ENCODE assay signal across 15 cellular contexts in the genomic region with DNA sequence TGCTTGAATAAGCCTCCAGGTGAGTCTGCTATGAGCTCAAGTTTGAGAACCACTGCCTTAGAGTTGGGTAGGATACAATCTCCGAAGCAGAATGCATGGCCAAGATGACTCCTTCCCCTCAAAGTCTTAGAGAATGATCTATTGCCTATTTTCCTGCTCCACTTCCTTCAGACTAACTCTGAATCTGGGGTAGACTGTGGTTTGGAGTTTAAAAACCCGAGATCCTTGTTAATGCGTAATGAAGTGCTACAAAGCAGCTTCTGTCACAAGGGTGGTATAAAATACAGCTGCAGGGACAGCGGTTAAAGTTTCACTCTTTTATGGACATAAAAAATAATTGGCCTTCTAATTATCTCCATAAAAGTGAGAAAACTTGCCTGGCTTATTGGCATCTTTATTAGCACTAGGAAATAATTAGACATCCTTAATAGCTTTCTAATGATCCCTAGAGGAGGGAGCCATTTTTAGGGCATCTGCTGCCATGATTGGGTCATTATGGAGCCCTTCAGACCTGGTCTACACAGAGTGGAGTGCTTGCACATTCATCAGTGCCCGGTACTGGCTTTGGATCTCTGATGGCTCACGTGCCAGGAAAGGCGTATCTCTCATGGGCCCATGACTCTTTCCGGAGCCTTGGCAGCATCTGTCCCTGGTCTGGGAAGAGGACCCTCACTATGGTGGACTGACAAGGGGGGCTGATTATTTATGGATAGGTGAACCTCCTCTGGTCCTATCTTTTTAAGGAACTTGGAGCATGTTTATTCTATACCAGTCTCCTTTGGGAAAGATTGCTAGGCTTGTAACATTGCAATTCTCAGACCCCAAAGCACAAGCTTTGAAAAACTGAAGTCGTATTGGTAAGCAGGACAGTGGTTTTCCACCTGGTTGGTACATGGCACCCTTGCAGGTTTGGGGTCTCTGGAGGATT. TPM values are rescaled to one million over a fixed set of nuclear protein-coding genes. Genes with fewer than 3 reads are reported as not detected.
DNase-seq lines count a peak whose midpoint lies in the region; ATAC-seq, FAIRE-seq and TF ChIP-seq lines count a peak whose summit lies in the region.
"Had no signal": no experiment of that assay in that cellular context is flagged by ENCODE, and none has a peak within 500 bp of the region (broad histone marks: within the 10 kb centered on the region; RNA-seq: fewer than 3 reads in every experiment).

No MANE protein-coding gene starts in this region.

- POLR2A ChIA-PET in A549 (lab: Yijun Ruan, JAX) = no interaction called here

- no peaks in the 10 kb centered on the region for H3K4me1 ChIP-seq in A549
- H3K4me1 ChIP-seq: BE2C had no signal

- no peak for FAIRE-seq in A549 (lab: Jason Lieb, UNC)

- H3K4me3 ChIP-seq in A549 = no peak overlapping the region
- H3K4me3 ChIP-seq: SK-N-MC had no signal

- peaks cover 6% of the 10 kb centered on the region for H3K4me1 Mint-ChIP-seq in type B pancreatic cell (ENCODE audit: unreplicated experiment)

- no peak overlapping the region for H3K27ac ChIP-seq in A549
- H3K27ac ChIP-seq: 22Rv1, SK-N-MC had no signal

- no peak for TF ChIP-seq EP300 in A549 (IDR thresholded peaks at IDR 0.05)

- no peak for TF ChIP-seq RAD21 in A549 (conservative IDR thresholded peaks at IDR 0.05 in 1 of 2, IDR thresholded peaks at IDR 0.05 in 1 of 2)

- H3K9me3 Mint-ChIP-seq in type B pancreatic cell = no peaks in the 10 kb centered on the region
- H3K9me3 Mint-ChIP-seq: CD4-positive, CD25-positive, alpha-beta regulatory T cell; T-cell had no signal

- TF ChIP-seq POLR2A in A549 (IDR thresholded peaks at IDR 0.05; ENCODE audit: low read length) = no peak

- peak; percentile 40 to 63; a peak in 5 of 6 replicates for ATAC-seq in A549

- peak; percentile 10 for DNase-seq in NCI-H1092 treated with DMSO at 0.1 percent for 48 hours (lab: John Stamatoyannopoulos, UW)
- no peak for DNase-seq in NCI-H1092 (lab: John Stamatoyannopoulos, UW)
- no peak for DNase-seq in A549 (ENCODE audit: low read depth in 1 of 2, low spot score in 1 of 2)
- peak; percentile 82 for DNase-seq in NCI-H1105 treated with DMSO at 0.1 percent for 48 hours (lab: John Stamatoyannopoulos, UW)
- peak; percentile 63 for DNase-seq in kidney tubule cell (ENCODE audit: low spot score)
- no peak for DNase-seq in type B pancreatic cell (ENCODE audit: extremely low spot score, unreplicated experiment)
- no peak for DNase-seq in NCI-H345 (lab: John Stamatoyannopoulos, UW)
- DNase-seq in medulla oblongata (ENCODE audit: extremely low spot score) = no peak

- H3K9me3 ChIP-seq in A549 = no peaks in the 10 kb centered on the region
- H3K9me3 ChIP-seq: BE2C had no signal

- no peak overlapping the region for H3K4me3 Mint-ChIP-seq in type B pancreatic cell
- H3K4me3 Mint-ChIP-seq: CD4-positive, CD25-positive, alpha-beta regulatory T cell; T-cell had no signal

- WGBS in A549 (ENCODE audit: missing lambda C conversion rate) = 52% methylated on average over 9 of the region's 9 CpGs

- CTCF ChIA-PET in A549 (lab: Yijun Ruan, JAX) = interaction anchor here (0.6 to 13.0 kb wide), 83 partner anchors 10 to 966 kb away, joined by 3 to 305 read pairs (median 4); a partner anchor contains a TSS

- no peaks in the 10 kb centered on the region for H3K36me3 Mint-ChIP-seq in type B pancreatic cell
- H3K36me3 Mint-ChIP-seq: CD4-positive, CD25-positive, alpha-beta regulatory T cell; T-cell had no signal

- H3K4me2 ChIP-seq in A549 = no peak overlapping the region; the same call in 2 of the 3 replicates

- H3K27ac Mint-ChIP-seq in type B pancreatic cell = no peak overlapping the region
- H3K27ac Mint-ChIP-seq: T-cell had no signal

- TF ChIP-seq CTCF in A549 (IDR thresholded peaks at IDR 0.05) (no peak), type B pancreatic cell (conservative IDR thresholded peaks at IDR 0.05) (no peak)

- peaks cover 41% of the 10 kb centered on the region for H3K27me3 Mint-ChIP-seq in type B pancreatic cell

TF ChIP-seq in A549, 52 proteins besides CTCF, POLR2A, EP300 and RAD21:
- TF ChIP-seq, protein P1, sequence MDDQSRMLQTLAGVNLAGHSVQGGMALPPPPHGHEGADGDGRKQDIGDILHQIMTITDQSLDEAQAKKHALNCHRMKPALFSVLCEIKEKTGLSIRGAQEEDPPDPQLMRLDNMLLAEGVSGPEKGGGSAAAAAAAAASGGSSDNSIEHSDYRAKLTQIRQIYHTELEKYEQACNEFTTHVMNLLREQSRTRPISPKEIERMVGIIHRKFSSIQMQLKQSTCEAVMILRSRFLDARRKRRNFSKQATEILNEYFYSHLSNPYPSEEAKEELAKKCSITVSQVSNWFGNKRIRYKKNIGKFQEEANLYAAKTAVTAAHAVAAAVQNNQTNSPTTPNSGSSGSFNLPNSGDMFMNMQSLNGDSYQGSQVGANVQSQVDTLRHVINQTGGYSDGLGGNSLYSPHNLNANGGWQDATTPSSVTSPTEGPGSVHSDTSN (IDR thresholded peaks at IDR 0.05) = no peak
- TF ChIP-seq NPAS2 (CRISPR knock-in tag; IDR thresholded peaks at IDR 0.05; ENCODE audit: borderline replicate concordance) (no peak), FOXS1 (CRISPR knock-in tag; IDR thresholded peaks at IDR 0.05) (no peak), HDAC2 (IDR thresholded peaks at IDR 0.05) (no peak), MAZ (IDR thresholded peaks at IDR 0.05; ENCODE audit: borderline replicate concordance, low read depth, low read length) (no peak), SREBF2 (IDR thresholded peaks at IDR 0.05) (no peak), MYC (IDR thresholded peaks at IDR 0.05; ENCODE audit: borderline replicate concordance, low read length) (no peak), CHD4 (IDR thresholded peaks at IDR 0.05; ENCODE audit: borderline replicate concordance) (no peak), EHF (CRISPR knock-in tag; IDR thresholded peaks at IDR 0.05) (no peak), CBX2 (IDR thresholded peaks at IDR 0.05; ENCODE audit: borderline replicate concordance, low read depth) (no peak), GATA3 (IDR thresholded peaks at IDR 0.05; ENCODE audit: borderline replicate concordance) (no peak), HOXB5 (CRISPR knock-in tag; IDR thresholded peaks at IDR 0.05) (no peak), RARB (CRISPR knock-in tag; IDR thresholded peaks at IDR 0.05) (no peak)
- TF ChIP-seq, protein P2, sequence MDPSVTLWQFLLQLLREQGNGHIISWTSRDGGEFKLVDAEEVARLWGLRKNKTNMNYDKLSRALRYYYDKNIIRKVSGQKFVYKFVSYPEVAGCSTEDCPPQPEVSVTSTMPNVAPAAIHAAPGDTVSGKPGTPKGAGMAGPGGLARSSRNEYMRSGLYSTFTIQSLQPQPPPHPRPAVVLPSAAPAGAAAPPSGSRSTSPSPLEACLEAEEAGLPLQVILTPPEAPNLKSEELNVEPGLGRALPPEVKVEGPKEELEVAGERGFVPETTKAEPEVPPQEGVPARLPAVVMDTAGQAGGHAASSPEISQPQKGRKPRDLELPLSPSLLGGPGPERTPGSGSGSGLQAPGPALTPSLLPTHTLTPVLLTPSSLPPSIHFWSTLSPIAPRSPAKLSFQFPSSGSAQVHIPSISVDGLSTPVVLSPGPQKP (IDR thresholded peaks at IDR 0.05; ENCODE audit: low read depth, low read length) = no peak
- TF ChIP-seq, protein P3, sequence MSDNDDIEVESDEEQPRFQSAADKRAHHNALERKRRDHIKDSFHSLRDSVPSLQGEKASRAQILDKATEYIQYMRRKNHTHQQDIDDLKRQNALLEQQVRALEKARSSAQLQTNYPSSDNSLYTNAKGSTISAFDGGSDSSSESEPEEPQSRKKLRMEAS (IDR thresholded peaks at IDR 0.05) = no peak
- TF ChIP-seq, protein P4, sequence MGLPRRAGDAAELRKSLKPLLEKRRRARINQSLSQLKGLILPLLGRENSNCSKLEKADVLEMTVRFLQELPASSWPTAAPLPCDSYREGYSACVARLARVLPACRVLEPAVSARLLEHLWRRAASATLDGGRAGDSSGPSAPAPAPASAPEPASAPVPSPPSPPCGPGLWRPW (IDR thresholded peaks at IDR 0.05) = no peak
- TF ChIP-seq, protein P5, sequence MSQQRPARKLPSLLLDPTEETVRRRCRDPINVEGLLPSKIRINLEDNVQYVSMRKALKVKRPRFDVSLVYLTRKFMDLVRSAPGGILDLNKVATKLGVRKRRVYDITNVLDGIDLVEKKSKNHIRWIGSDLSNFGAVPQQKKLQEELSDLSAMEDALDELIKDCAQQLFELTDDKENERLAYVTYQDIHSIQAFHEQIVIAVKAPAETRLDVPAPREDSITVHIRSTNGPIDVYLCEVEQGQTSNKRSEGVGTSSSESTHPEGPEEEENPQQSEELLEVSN (IDR thresholded peaks at IDR 0.05; ENCODE audit: borderline replicate concordance, low read depth) = no peak

RNA-seq across cellular contexts. Expression of a gene that starts 28.2 kb away (rescaled TPM):
- polyA plus RNA-seq in A549 (2011; rRNA removed) = 0.10 and 0.13 TPM in 2 replicates
- 0.40 and 0.49 TPM in 2 replicates for polyA plus RNA-seq in A549 (2012; cell fraction: cytosol; rRNA removed)
- polyA plus RNA-seq in A549 (2012; cell fraction: nucleus; rRNA removed) = 0.13 and 0.24 TPM in 2 replicates
- 0.14 to 0.16 TPM (median 0.15 TPM) in 3 replicates for polyA plus RNA-seq in A549 (2017; fragmentation: RNase III; extraction: RNeasy Plus Mini Kit Qiagen cat#74134 plus additional on column Dnase treatment)
- polyA minus RNA-seq in A549 (2011; rRNA and poly(A)+ RNA removed) = not detected in 2 replicates
- 1.9 and 13.8 TPM in 2 replicates for total RNA-seq in type B pancreatic cell (ENCODE audit: low replicate concordance)
- total RNA-seq: CD4-positive, CD25-positive, alpha-beta regulatory T cell; G401; T-cell had no signal
- polyA plus RNA-seq: CD4-positive, CD25-positive, alpha-beta regulatory T cell had no signal

RNA-seq across cellular contexts. Expression of a gene that starts 39.5 kb away (rescaled TPM):
- polyA plus RNA-seq in A549 (2011; rRNA removed) (0.12 and 0.22 TPM in 2 replicates), A549 (2017; fragmentation: RNase III; extraction: RNeasy Plus Mini Kit Qiagen cat#74134 plus additional on column Dnase treatment) (0.41 to 0.73 TPM (median 0.59 TPM) in 3 replicates)
- polyA plus RNA-seq in A549 (2012; cell fraction: cytosol; rRNA removed) = 0.54 and 0.75 TPM in 2 replicates
- polyA plus RNA-seq in A549 (2012; cell fraction: nucleus; rRNA removed) = 0.72 TPM in 2 replicates
- 0.08 TPM in 1 of 2 replicates, not detected in the other for polyA minus RNA-seq in A549 (2011; rRNA and poly(A)+ RNA removed)
- total RNA-seq in type B pancreatic cell (ENCODE audit: low replicate concordance) = 0.68 TPM in 1 of 2 replicates, not detected in the other
- total RNA-seq: CD4-positive, CD25-positive, alpha-beta regulatory T cell; G401; RPMI7951 had no signal
- polyA plus RNA-seq: CD4-positive, CD25-positive, alpha-beta regulatory T cell had no signal

Comparison
In these comparisons a context has a peak if more than half of its experiments do, and no peak if none do; other contexts are left out.
1. DNase-seq: peak in NCI-H1092 treated with DMSO at 0.1 percent for 48 hours (single experiment), NCI-H1105 treated with DMSO at 0.1 percent for 48 hours (single experiment) and kidney tubule cell (single experiment); none in NCI-H1092 (single experiment), A549 (0 of 2), type B pancreatic cell (single experiment), NCI-H345 (single experiment) and medulla oblongata (single experiment).